Comparison of ENCODE assay signal across 10 cellular contexts in genomic region chr1:196827860-196828259, GRCh38. TPM values are rescaled to one million over a fixed set of nuclear protein-coding genes. Genes with fewer than 3 reads are reported as not detected.
DNase-seq lines count a peak whose midpoint lies in the region; ATAC-seq, FAIRE-seq and TF ChIP-seq lines count a peak whose summit lies in the region.
"Not testable (repeated sequence)": the region's sequence is repeated elsewhere in the genome, so short reads cannot be mapped to it uniquely, and the experiment has no call there.
"Had no signal": no experiment of that assay in that cellular context is flagged by ENCODE, and none has a peak within 500 bp of the region (broad histone marks: within the 10 kb centered on the region; RNA-seq: fewer than 3 reads in every experiment).

No MANE protein-coding gene starts in this region.

- not testable (repeated sequence) for H3K4me2 ChIP-seq in DOHH2 (ENCODE audit: low read length)

- TF ChIP-seq CTCF in DOHH2 (IDR thresholded peaks at IDR 0.05; ENCODE audit: low read depth, low read length, poor library complexity, severe bottlenecking) (peak; percentile 49), bronchial epithelial cell (IDR thresholded peaks at IDR 0.05; ENCODE audit: insufficient read depth, low read length, severe bottlenecking) (peak; percentile 24)

- not testable (repeated sequence) for H4K20me1 ChIP-seq in DOHH2 (ENCODE audit: control insufficient read depth, insufficient read depth, low read depth, low read length)

- not testable (repeated sequence) for H3F3A ChIP-seq in DOHH2 (ENCODE audit: control insufficient read depth, insufficient read depth)

- H3K9me3 ChIP-seq in DOHH2 (ENCODE audit: control insufficient read depth, insufficient read depth, low read length), result not testable (repeated sequence)

- H3K4me1 ChIP-seq in DOHH2 (ENCODE audit: control insufficient read depth, low read length), result not testable (repeated sequence)

- DNase-seq in NCI-H1694 treated with DMSO at 0.1 percent for 48 hours (lab: John Stamatoyannopoulos, UW) (peak; percentile 3), SIG-M5 treated with dmso at 0.1 percent for 504 hours (lab: John Stamatoyannopoulos, UW; ENCODE audit: unreplicated experiment) (peak; percentile 58), bronchial epithelial cell (ENCODE audit: low read depth) (peak; percentile 78), inferior parietal cortex (ENCODE audit: extremely low spot score) (peak; percentile 44), stromal cell of bone marrow (ENCODE audit: low read depth) (peak; percentile 3)

- ATAC-seq in GM21367 (IDR thresholded peaks at IDR 0.05; ENCODE audit: unreplicated experiment), result peak; percentile 89
- peak; percentile 78 for ATAC-seq in HG03432 (IDR thresholded peaks at IDR 0.05; ENCODE audit: unreplicated experiment)

- H3K79me2 ChIP-seq in DOHH2 (ENCODE audit: control insufficient read depth, low read length), result not testable (repeated sequence)

- not testable (repeated sequence) for H3K9me2 ChIP-seq in DOHH2 (replicated peaks; ENCODE audit: control insufficient read depth, low read length)

- not testable (repeated sequence) for H3K27ac ChIP-seq in DOHH2 (ENCODE audit: low read depth, low read length)

- not testable (repeated sequence) for FAIRE-seq in bronchial epithelial cell (lab: Jason Lieb, UNC)

- H3K27me3 ChIP-seq in DOHH2 (ENCODE audit: control insufficient read depth, low read length); bronchial epithelial cell (ENCODE audit: control insufficient read depth, insufficient read depth, low read length): not testable (repeated sequence)

- not testable (repeated sequence) for H3K4me3 ChIP-seq in DOHH2 (ENCODE audit: low read length); bronchial epithelial cell (ENCODE audit: low read depth, low read length)

- not testable (repeated sequence) for H3K36me3 ChIP-seq in DOHH2 (ENCODE audit: control insufficient read depth, low read length); bronchial epithelial cell (ENCODE audit: control insufficient read depth, insufficient read depth, low read length)

RNA-seq across cellular contexts. Expression of gene CFHR1, which starts 8.3 kb away (rescaled TPM):
- total RNA-seq in bronchial epithelial cell, result not detected in 2 replicates
- total RNA-seq: mononuclear cell had no signal

RNA-seq across cellular contexts. Expression of gene CFHR3, which starts 53.2 kb away (rescaled TPM):
- total RNA-seq in bronchial epithelial cell, result not detected in 2 replicates
- total RNA-seq: mononuclear cell, temporal lobe had no signal

RNA-seq across cellular contexts. Expression of gene CFHR4, which starts 60.0 kb away (rescaled TPM):
- total RNA-seq in bronchial epithelial cell, result not detected in 2 replicates
- total RNA-seq: mononuclear cell had no signal

Comparison
In these comparisons a context has a peak if more than half of its experiments do, and no peak if none do; other contexts are left out.
1. DNase-seq: peak in every context shown above with its lines; median percentile 78 in bronchial epithelial cell; 58 in SIG-M5 treated with dmso at 0.1 percent for 504 hours; 44 in inferior parietal cortex; 3 in NCI-H1694 treated with DMSO at 0.1 percent for 48 hours; 3 in stromal cell of bone marrow.